8 cellular contexts compared by ENCODE assay signal in genomic region chr3:52536369-52537164, GRCh38. TPM values are rescaled to one million over a fixed set of nuclear protein-coding genes. Genes with fewer than 3 reads are reported as not detected.
DNase-seq lines count a peak whose midpoint lies in the region; ATAC-seq and TF ChIP-seq lines count a peak whose summit lies in the region.

Gene UQCC5 (plus strand): TSS chr3:52536605. CDS start chr3:52536756, 151 bp downstream.

- no peak for TF ChIP-seq CTCF in AG10803 (conservative IDR thresholded peaks at IDR 0.05; ENCODE audit: low read length)

- peak within 1 kb of the TSS; percentile 96 to 100 (median 99) for H3K27ac Mint-ChIP-seq in immature natural killer cell

- H3K27me3 Mint-ChIP-seq in immature natural killer cell (ENCODE audit: low read depth in 3 of 3): peaks cover 6 to 17% (median 12%) of the 10 kb centered on the region in 3 donors

- peaks cover 0 to 6% (median 0%) of the 10 kb centered on the region in 3 donors for H3K36me3 Mint-ChIP-seq in immature natural killer cell

- H3K27ac ChIP-seq in caudate nucleus (ENCODE audit: low read depth, low read length): peak within 1 kb of the TSS; percentile 67

- H3K4me1 Mint-ChIP-seq in immature natural killer cell: peaks cover 43 to 57% of the 10 kb centered on the region in 2 donors

- no peaks in the 10 kb centered on the region for H3K9me3 Mint-ChIP-seq in immature natural killer cell

- ATAC-seq in GM19025 (IDR thresholded peaks at IDR 0.05; ENCODE audit: low read depth, unreplicated experiment): peak; percentile 79
- ATAC-seq in HG03280 (IDR thresholded peaks at IDR 0.05; ENCODE audit: unreplicated experiment): peak; percentile 83

- DNase-seq in AG10803 (ENCODE audit: low read depth) (peak; percentile 98), NCI-H345 (lab: John Stamatoyannopoulos, UW) (peak; percentile 97), caudate nucleus (lab: John Stamatoyannopoulos, UW) (peak in 60 of 61 donors; percentile 68 to 99 (median 96)), immature natural killer cell (peak; percentile 97 to 98 (median 97)), smooth muscle cell of the brain vasculature (ENCODE audit: low read depth, low spot score) (peak; percentile 95)
- peak; percentile 93 to 99 (median 96) for DNase-seq in activated CD4-positive, CD25-positive, alpha-beta regulatory T cell (lab: John Stamatoyannopoulos, UW)

- H3K4me3 ChIP-seq in AG10803 (ENCODE audit: low read length): peak within 1 kb of the TSS; percentile 88

- peak within 1 kb of the TSS; percentile 97 to 100 (median 100) for H3K4me3 Mint-ChIP-seq in immature natural killer cell

RNA-seq across cellular contexts. Expression of gene UQCC5, which starts in this region (rescaled TPM):
- 10 to 100 TPM; 11.7 to 27.2 (median 13.9) TPM for polyA plus RNA-seq in immature natural killer cell

Comparison
In these comparisons a context has a peak if more than half of its experiments do, and no peak if none do; other contexts are left out.
1. Peak in every context shown above with its lines: DNase-seq, ATAC-seq, H3K4me3 ChIP-seq and H3K27ac ChIP-seq.